2 cellular contexts compared by ENCODE assay signal in the genomic region with DNA sequence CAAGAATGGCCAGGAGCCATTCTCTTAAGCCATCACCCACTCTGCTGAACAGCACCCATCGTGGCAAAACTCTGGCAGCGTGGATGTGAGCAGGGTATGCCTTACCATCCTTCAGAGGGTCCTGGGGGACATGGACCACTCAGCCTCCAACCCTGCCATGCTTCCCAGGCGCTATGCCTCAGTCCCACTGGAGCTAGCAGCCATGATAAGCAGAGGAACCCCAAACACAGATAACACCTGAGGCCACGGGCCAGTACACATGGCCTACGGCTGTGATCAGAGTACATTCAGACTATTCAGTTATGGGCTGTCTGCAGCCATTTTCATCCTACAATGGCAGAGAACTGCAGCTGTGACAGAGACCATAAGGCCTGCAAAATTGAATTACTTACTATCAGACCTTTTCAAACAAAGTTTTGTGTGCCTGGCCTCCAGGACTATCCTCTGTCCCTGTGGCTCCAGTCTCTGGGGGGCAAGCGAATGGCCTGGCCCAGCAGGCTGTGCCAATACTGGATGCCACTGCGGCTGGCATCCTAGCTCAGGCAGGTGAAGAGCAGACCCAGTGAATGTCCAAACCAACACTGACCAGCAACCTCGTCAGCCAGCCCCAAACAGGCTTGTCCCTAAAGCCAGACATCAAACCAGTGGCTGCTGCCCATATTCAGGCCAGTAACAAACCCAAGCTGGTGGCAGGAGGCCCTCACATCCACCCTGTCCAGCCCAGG.
TF ChIP-seq lines count a peak whose summit lies in the region.

No MANE protein-coding gene starts in this region.

TF ChIP-seq in K562, 482 proteins besides CTCF, POLR2A, EP300 and RAD21 (continues in another document):
- TF ChIP-seq PHB (CRISPR knock-in tag; IDR thresholded peaks at IDR 0.05) = 0 out of 2 replicates have a peak, but pooled peaks have one; percentile 6
- TF ChIP-seq, protein P1, sequence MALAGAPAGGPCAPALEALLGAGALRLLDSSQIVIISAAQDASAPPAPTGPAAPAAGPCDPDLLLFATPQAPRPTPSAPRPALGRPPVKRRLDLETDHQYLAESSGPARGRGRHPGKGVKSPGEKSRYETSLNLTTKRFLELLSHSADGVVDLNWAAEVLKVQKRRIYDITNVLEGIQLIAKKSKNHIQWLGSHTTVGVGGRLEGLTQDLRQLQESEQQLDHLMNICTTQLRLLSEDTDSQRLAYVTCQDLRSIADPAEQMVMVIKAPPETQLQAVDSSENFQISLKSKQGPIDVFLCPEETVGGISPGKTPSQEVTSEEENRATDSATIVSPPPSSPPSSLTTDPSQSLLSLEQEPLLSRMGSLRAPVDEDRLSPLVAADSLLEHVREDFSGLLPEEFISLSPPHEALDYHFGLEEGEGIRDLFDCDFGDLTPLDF (CRISPR knock-in tag; IDR thresholded peaks at IDR 0.05) = peak; percentile 42
- TF ChIP-seq, protein P2, sequence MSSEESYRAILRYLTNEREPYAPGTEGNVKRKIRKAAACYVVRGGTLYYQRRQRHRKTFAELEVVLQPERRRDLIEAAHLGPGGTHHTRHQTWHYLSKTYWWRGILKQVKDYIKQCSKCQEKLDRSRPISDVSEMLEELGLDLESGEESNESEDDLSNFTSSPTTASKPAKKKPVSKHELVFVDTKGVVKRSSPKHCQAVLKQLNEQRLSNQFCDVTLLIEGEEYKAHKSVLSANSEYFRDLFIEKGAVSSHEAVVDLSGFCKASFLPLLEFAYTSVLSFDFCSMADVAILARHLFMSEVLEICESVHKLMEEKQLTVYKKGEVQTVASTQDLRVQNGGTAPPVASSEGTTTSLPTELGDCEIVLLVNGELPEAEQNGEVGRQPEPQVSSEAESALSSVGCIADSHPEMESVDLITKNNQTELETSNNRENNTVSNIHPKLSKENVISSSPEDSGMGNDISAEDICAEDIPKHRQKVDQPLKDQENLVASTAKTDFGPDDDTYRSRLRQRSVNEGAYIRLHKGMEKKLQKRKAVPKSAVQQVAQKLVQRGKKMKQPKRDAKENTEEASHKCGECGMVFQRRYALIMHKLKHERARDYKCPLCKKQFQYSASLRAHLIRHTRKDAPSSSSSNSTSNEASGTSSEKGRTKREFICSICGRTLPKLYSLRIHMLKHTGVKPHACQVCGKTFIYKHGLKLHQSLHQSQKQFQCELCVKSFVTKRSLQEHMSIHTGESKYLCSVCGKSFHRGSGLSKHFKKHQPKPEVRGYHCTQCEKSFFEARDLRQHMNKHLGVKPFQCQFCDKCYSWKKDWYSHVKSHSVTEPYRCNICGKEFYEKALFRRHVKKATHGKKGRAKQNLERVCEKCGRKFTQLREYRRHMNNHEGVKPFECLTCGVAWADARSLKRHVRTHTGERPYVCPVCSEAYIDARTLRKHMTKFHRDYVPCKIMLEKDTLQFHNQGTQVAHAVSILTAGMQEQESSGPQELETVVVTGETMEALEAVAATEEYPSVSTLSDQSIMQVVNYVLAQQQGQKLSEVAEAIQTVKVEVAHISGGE (CRISPR knock-in tag; IDR thresholded peaks at IDR 0.05) = no peak
- TF ChIP-seq HCFC1 (IDR thresholded peaks at IDR 0.05; ENCODE audit: low read depth, low read length) = 0 out of 2 replicates have a peak, but pooled peaks have one; percentile 20
- TF ChIP-seq SMARCA4 (IDR thresholded peaks at IDR 0.05) = no peak
- no peak for TF ChIP-seq SRSF3 (IDR thresholded peaks at IDR 0.05; ENCODE audit: insufficient read depth, low read length)
- no peak for TF ChIP-seq CHCHD3 (CRISPR knock-in tag; IDR thresholded peaks at IDR 0.05)
- TF ChIP-seq ZNF143 (CRISPR knock-in tag; IDR thresholded peaks at IDR 0.05) = no peak
- peak; percentile 66; the same call in 1 of the 2 replicates for TF ChIP-seq HDAC6 (IDR thresholded peaks at IDR 0.05; ENCODE audit: low read depth, low read length)
- peak; percentile 31; the same call in 1 of the 2 replicates for TF ChIP-seq CXXC5 (CRISPR knock-in tag; IDR thresholded peaks at IDR 0.05)
- TF ChIP-seq ZBTB7A (IDR thresholded peaks at IDR 0.05; ENCODE audit: borderline replicate concordance, control insufficient read depth, low read depth, low read length) = peak; percentile 49; the same call in 1 of the 2 replicates
- TF ChIP-seq ZNF140 (CRISPR knock-in tag; IDR thresholded peaks at IDR 0.05) = no peak
- TF ChIP-seq CBX3 (IDR thresholded peaks at IDR 0.05; ENCODE audit: borderline replicate concordance in 1 of 2, low read length in 2 of 2) = peak in 1 of 2 experiments; percentile 39; a peak in 1 of 3 replicates
- 0 out of 2 replicates have a peak, but pooled peaks have one; percentile 9 for TF ChIP-seq MAFK (IDR thresholded peaks at IDR 0.05; ENCODE audit: low read length)
- TF ChIP-seq CBFA2T3 (IDR thresholded peaks at IDR 0.05) = peak; percentile 63
- 0 out of 2 replicates have a peak, but pooled peaks have one; percentile 0 for TF ChIP-seq NR4A1 (CRISPR knock-in tag; IDR thresholded peaks at IDR 0.05)
- TF ChIP-seq NR4A1 (tag; IDR thresholded peaks at IDR 0.05) = no peak
- peak in 1 of 2 experiments; percentile 14; a peak in 1 of 4 replicates for TF ChIP-seq MAZ (CRISPR knock-in tag; conservative IDR thresholded peaks at IDR 0.05 in 1 of 2, IDR thresholded peaks at IDR 0.05 in 1 of 2)
- peak; percentile 27; the same call in 1 of the 2 replicates for TF ChIP-seq SMAD4 (CRISPR knock-in tag; conservative IDR thresholded peaks at IDR 0.05)
- no peak for TF ChIP-seq MCM7 (IDR thresholded peaks at IDR 0.05)
- TF ChIP-seq SAFB (IDR thresholded peaks at IDR 0.05; ENCODE audit: borderline replicate concordance, low read depth, low read length) = no peak
- TF ChIP-seq, protein P3, sequence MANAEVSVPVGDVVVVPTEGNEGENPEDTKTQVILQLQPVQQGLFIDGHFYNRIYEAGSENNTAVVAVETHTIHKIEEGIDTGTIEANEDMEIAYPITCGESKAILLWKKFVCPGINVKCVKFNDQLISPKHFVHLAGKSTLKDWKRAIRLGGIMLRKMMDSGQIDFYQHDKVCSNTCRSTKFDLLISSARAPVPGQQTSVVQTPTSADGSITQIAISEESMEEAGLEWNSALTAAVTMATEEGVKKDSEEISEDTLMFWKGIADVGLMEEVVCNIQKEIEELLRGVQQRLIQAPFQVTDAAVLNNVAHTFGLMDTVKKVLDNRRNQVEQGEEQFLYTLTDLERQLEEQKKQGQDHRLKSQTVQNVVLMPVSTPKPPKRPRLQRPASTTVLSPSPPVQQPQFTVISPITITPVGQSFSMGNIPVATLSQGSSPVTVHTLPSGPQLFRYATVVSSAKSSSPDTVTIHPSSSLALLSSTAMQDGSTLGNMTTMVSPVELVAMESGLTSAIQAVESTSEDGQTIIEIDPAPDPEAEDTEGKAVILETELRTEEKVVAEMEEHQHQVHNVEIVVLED (CRISPR knock-in tag; IDR thresholded peaks at IDR 0.05) = 0 out of 2 replicates have a peak, but pooled peaks have one; percentile 9
- TF ChIP-seq, protein P4, sequence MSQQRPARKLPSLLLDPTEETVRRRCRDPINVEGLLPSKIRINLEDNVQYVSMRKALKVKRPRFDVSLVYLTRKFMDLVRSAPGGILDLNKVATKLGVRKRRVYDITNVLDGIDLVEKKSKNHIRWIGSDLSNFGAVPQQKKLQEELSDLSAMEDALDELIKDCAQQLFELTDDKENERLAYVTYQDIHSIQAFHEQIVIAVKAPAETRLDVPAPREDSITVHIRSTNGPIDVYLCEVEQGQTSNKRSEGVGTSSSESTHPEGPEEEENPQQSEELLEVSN (IDR thresholded peaks at IDR 0.05; ENCODE audit: borderline replicate concordance in 1 of 2, extremely low read depth in 1 of 2, insufficient read depth in 1 of 2, insufficient read length in 1 of 2, low read depth in 1 of 2, low read length in 1 of 2, poor library complexity in 1 of 2, severe bottlenecking in 1 of 2) = peak in 1 of 2 experiments; percentile 13
- TF ChIP-seq ZNF668 (CRISPR knock-in tag; IDR thresholded peaks at IDR 0.05) = peak; percentile 36; the same call in 1 of the 2 replicates
- TF ChIP-seq NRF1 (conservative IDR thresholded peaks at IDR 0.05 in 1 of 2, IDR thresholded peaks at IDR 0.05 in 1 of 2) = peak in 1 of 2 experiments; percentile 11; a peak in 1 of 4 replicates

TF ChIP-seq in liver, 16 proteins besides CTCF, POLR2A, EP300 and RAD21:
- TF ChIP-seq RXRA (IDR thresholded peaks at IDR 0.05) (no peak), JUND (IDR thresholded peaks at IDR 0.05) (no peak), FOXA1 (IDR thresholded peaks at IDR 0.05) (no peak), EGR1 (IDR thresholded peaks at IDR 0.05; ENCODE audit: low read depth in 2 of 2) (no peak), GABPA (IDR thresholded peaks at IDR 0.05 in 1 of 2, conservative IDR thresholded peaks at IDR 0.05 in 1 of 2) (no peak), NR2F2 (IDR thresholded peaks at IDR 0.05) (no peak), HNF4A (conservative IDR thresholded peaks at IDR 0.05) (no peak)
- TF ChIP-seq, protein P5, sequence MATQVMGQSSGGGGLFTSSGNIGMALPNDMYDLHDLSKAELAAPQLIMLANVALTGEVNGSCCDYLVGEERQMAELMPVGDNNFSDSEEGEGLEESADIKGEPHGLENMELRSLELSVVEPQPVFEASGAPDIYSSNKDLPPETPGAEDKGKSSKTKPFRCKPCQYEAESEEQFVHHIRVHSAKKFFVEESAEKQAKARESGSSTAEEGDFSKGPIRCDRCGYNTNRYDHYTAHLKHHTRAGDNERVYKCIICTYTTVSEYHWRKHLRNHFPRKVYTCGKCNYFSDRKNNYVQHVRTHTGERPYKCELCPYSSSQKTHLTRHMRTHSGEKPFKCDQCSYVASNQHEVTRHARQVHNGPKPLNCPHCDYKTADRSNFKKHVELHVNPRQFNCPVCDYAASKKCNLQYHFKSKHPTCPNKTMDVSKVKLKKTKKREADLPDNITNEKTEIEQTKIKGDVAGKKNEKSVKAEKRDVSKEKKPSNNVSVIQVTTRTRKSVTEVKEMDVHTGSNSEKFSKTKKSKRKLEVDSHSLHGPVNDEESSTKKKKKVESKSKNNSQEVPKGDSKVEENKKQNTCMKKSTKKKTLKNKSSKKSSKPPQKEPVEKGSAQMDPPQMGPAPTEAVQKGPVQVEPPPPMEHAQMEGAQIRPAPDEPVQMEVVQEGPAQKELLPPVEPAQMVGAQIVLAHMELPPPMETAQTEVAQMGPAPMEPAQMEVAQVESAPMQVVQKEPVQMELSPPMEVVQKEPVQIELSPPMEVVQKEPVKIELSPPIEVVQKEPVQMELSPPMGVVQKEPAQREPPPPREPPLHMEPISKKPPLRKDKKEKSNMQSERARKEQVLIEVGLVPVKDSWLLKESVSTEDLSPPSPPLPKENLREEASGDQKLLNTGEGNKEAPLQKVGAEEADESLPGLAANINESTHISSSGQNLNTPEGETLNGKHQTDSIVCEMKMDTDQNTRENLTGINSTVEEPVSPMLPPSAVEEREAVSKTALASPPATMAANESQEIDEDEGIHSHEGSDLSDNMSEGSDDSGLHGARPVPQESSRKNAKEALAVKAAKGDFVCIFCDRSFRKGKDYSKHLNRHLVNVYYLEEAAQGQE (IDR thresholded peaks at IDR 0.05) = no peak
- TF ChIP-seq, protein P6, sequence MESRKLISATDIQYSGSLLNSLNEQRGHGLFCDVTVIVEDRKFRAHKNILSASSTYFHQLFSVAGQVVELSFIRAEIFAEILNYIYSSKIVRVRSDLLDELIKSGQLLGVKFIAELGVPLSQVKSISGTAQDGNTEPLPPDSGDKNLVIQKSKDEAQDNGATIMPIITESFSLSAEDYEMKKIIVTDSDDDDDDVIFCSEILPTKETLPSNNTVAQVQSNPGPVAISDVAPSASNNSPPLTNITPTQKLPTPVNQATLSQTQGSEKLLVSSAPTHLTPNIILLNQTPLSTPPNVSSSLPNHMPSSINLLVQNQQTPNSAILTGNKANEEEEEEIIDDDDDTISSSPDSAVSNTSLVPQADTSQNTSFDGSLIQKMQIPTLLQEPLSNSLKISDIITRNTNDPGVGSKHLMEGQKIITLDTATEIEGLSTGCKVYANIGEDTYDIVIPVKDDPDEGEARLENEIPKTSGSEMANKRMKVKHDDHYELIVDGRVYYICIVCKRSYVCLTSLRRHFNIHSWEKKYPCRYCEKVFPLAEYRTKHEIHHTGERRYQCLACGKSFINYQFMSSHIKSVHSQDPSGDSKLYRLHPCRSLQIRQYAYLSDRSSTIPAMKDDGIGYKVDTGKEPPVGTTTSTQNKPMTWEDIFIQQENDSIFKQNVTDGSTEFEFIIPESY (IDR thresholded peaks at IDR 0.05) = no peak
